In genomic region chr1:19011832-19012231, GRCh38 we compare ENCODE assay signal across 11 cellular contexts. TPM values are rescaled to one million over a fixed set of nuclear protein-coding genes. Genes with fewer than 3 reads are reported as not detected.
DNase-seq lines count a peak whose midpoint lies in the region; ATAC-seq, FAIRE-seq and TF ChIP-seq lines count a peak whose summit lies in the region.
"Had no signal": no experiment of that assay in that cellular context is flagged by ENCODE, and none has a peak within 500 bp of the region (broad histone marks: within the 10 kb centered on the region; RNA-seq: fewer than 3 reads in every experiment).

No MANE protein-coding gene starts in this region.

- no peak for TF ChIP-seq RAD21 in SK-N-SH (IDR thresholded peaks at IDR 0.05; ENCODE audit: low read length)

- H3K23me2 ChIP-seq in H9 (ENCODE audit: insufficient read length, low read depth, low read length, poor library complexity, severe bottlenecking) = no peaks in the 10 kb centered on the region

- H4K20me1 ChIP-seq in H9 (ENCODE audit: control insufficient read depth, insufficient read depth, insufficient read length) = peaks cover 2% of the 10 kb centered on the region
- no peaks in the 10 kb centered on the region for H4K20me1 ChIP-seq in SK-N-SH (ENCODE audit: insufficient read depth)

- H4K8ac ChIP-seq in H9 (replicated peaks; ENCODE audit: insufficient read length, low read depth, low read length) = no peak overlapping the region

- ATAC-seq in gastroesophageal sphincter (no peak), HG02759 (IDR thresholded peaks at IDR 0.05; ENCODE audit: unreplicated experiment) (no peak)

- H3K79me1 ChIP-seq in H9 (ENCODE audit: insufficient read depth, low read depth, low read length, poor library complexity, severe bottlenecking) = no peaks in the 10 kb centered on the region

- no peak for TF ChIP-seq POLR2A in gastroesophageal sphincter (IDR thresholded peaks at IDR 0.05)

- POLR2A ChIA-PET in SK-N-SH (lab: Yijun Ruan, JAX) = no interaction called here

- H3K23ac ChIP-seq in H9 (ENCODE audit: insufficient read length, low read depth, low read length) = no peak overlapping the region

- H3K9me3 Mint-ChIP-seq in H9 (no peaks in the 10 kb centered on the region), immature natural killer cell (no peaks in the 10 kb centered on the region)
- H3K9me3 Mint-ChIP-seq: activated B cell treated with CpG ODN at 0.5 μM for 24 hours had no signal

- peak overlapping the region in 1 of 3 experiments; percentile 20; a peak in 1 of 7 replicates for H3K27ac Mint-ChIP-seq in H9
- no peak overlapping the region for H3K27ac Mint-ChIP-seq in immature natural killer cell
- H3K27ac Mint-ChIP-seq: activated B cell treated with CpG ODN at 0.5 μM for 24 hours had no signal

- H3K9ac ChIP-seq in H9 (ENCODE audit: extremely low read depth, insufficient read length, low read length) = no peak overlapping the region
- H3K9ac ChIP-seq in SK-N-SH = no peak overlapping the region

- no peak overlapping the region for H3K27ac ChIP-seq in H9 (ENCODE audit: insufficient read length, low read depth, low read length)
- peak overlapping the region; percentile 48 to 82 for H3K27ac ChIP-seq in SK-N-SH (ENCODE audit: low read depth in 2 of 2, low read length in 1 of 2)
- peak overlapping the region; percentile 10 to 91 (median 82) for H3K27ac ChIP-seq in gastroesophageal sphincter
- H3K27ac ChIP-seq in small intestine (ENCODE audit: low read depth in 1 of 2, low read length in 1 of 2) = peak overlapping the region; percentile 6 to 60
- H3K27ac ChIP-seq: left ventricle myocardium inferior had no signal

- H3T11ph ChIP-seq in H9 (ENCODE audit: low read length) = no peak overlapping the region

- TF ChIP-seq EP300 in SK-N-SH (IDR thresholded peaks at IDR 0.05; ENCODE audit: borderline replicate concordance in 1 of 2, low read depth in 1 of 2, low read length in 1 of 2) = no peak
- TF ChIP-seq EP300 in gastroesophageal sphincter (IDR thresholded peaks at IDR 0.05) = no peak

- H3K36me3 ChIP-seq in SK-N-SH (replicated peaks in 1 of 2; ENCODE audit: control insufficient read depth in 1 of 2, insufficient read depth in 2 of 2, low read length in 1 of 2) = no peaks in the 10 kb centered on the region
- H3K36me3 ChIP-seq in gastroesophageal sphincter = no peaks in the 10 kb centered on the region
- H3K36me3 ChIP-seq in small intestine (ENCODE audit: control insufficient read depth in 2 of 2, insufficient read depth in 2 of 2, low read length in 2 of 2) = no peaks in the 10 kb centered on the region
- H3K36me3 ChIP-seq: left ventricle myocardium inferior had no signal

- no peak overlapping the region for H3K4ac ChIP-seq in H9 (ENCODE audit: low read depth, low read length)

- peak overlapping the region; percentile 21; the same call in 1 of the 2 replicates for H3K14ac ChIP-seq in H9 (ENCODE audit: insufficient read depth, low read length)

- H3K4me1 Mint-ChIP-seq in H9 = peaks cover 31 to 35% of the 10 kb centered on the region in 2 experiments
- peaks cover 9 to 12% of the 10 kb centered on the region in 2 donors for H3K4me1 Mint-ChIP-seq in immature natural killer cell

- H2BK15ac ChIP-seq in H9 (ENCODE audit: low read depth, low read length) = no peak overlapping the region; the same call in 1 of the 2 replicates

- TF ChIP-seq CTCF in H9 (conservative IDR thresholded peaks at IDR 0.05) (no peak), SK-N-SH (IDR thresholded peaks at IDR 0.05) (no peak), gastroesophageal sphincter (IDR thresholded peaks at IDR 0.05) (no peak)

- CTCF ChIA-PET in SK-N-SH (lab: Yijun Ruan, JAX) = interaction anchor here (1.2 to 1.4 kb wide), 3 partner anchors 22 to 99 kb away, joined by 4 read pairs; no protein-coding TSS in a partner anchor

- H3K27me3 Mint-ChIP-seq in H9 (ENCODE audit: low read depth) = peaks cover 10% of the 10 kb centered on the region
- peaks cover 3 to 5% (median 4%) of the 10 kb centered on the region in 3 donors for H3K27me3 Mint-ChIP-seq in immature natural killer cell (ENCODE audit: low read depth in 3 of 3)

- WGBS in H9 (ENCODE audit: extremely low coverage, insufficient read length, low lambda C conversion rate) = no CpG with 5 or more reads among the region's 6 CpGs
- 56% methylated on average over 6 of the region's 6 CpGs for WGBS in SK-N-SH (ENCODE audit: low lambda C conversion rate)
- WGBS in gastroesophageal sphincter (ENCODE audit: low coverage in 1 of 2), 2 donors = 61 to 78% methylated on average over 5 of the region's 6 CpGs
- 61 to 73% (median 71%) methylated on average over 6 of the region's 6 CpGs for WGBS in small intestine, 3 donors

- no peak overlapping the region for H4K91ac ChIP-seq in H9 (ENCODE audit: insufficient read length, low read depth, low read length)

- no peak overlapping the region for H3K4me3 Mint-ChIP-seq in H9
- no peak overlapping the region for H3K4me3 Mint-ChIP-seq in immature natural killer cell
- H3K4me3 Mint-ChIP-seq: activated B cell treated with CpG ODN at 0.5 μM for 24 hours had no signal

- no peak overlapping the region for H2BK5ac ChIP-seq in H9 (ENCODE audit: insufficient read length, low read length)

- H2AFZ ChIP-seq in H9 (ENCODE audit: low read length) (no peak overlapping the region), SK-N-SH (ENCODE audit: low read depth) (no peak overlapping the region)

- no peak overlapping the region for H2BK12ac ChIP-seq in H9 (ENCODE audit: insufficient read length, low read depth, low read length)

- H3K79me2 ChIP-seq in H9 (ENCODE audit: insufficient read depth, low read length) (no peaks in the 10 kb centered on the region), SK-N-SH (ENCODE audit: insufficient read depth) (no peaks in the 10 kb centered on the region)

- no peak overlapping the region for H3K56ac ChIP-seq in H9 (ENCODE audit: insufficient read length, low read depth, low read length)

- no peak overlapping the region for H3K4me2 ChIP-seq in H9 (ENCODE audit: insufficient read depth, insufficient read length, low read length)
- H3K4me2 ChIP-seq in SK-N-SH = peak overlapping the region; percentile 43; the same call in 1 of the 2 replicates

- FAIRE-seq in small intestine (lab: Jason Lieb, UNC) = no peak

- H2BK120ac ChIP-seq in H9 (ENCODE audit: low read depth, low read length, poor library complexity, severe bottlenecking) = no peak overlapping the region

- no peak overlapping the region for H3K18ac ChIP-seq in H9 (ENCODE audit: insufficient read length, low read depth, low read length)

- no peak overlapping the region for H2AK5ac ChIP-seq in H9 (ENCODE audit: insufficient read length, low read length)

- no peak overlapping the region for H4K5ac ChIP-seq in H9 (ENCODE audit: insufficient read length, low read depth, low read length)

- peaks cover 19% of the 10 kb centered on the region for H3F3A ChIP-seq in SK-N-SH (replicated peaks; ENCODE audit: insufficient read depth)

- H3K36me3 Mint-ChIP-seq in H9 (ENCODE audit: insufficient read depth in 1 of 3, low read depth in 3 of 3) (no peaks in the 10 kb centered on the region), immature natural killer cell (no peaks in the 10 kb centered on the region)

- no peaks in the 10 kb centered on the region for H3K9me2 ChIP-seq in SK-N-SH

- DNase-seq in H9 (no peak), SK-N-SH (no peak), small intestine (no peak), NCI-H345 (lab: John Stamatoyannopoulos, UW) (no peak), SW 1271 (lab: John Stamatoyannopoulos, UW) (no peak), immature natural killer cell (no peak)
- DNase-seq: activated B cell treated with CpG ODN at 0.5 μM for 24 hours, DMS79, left ventricle myocardium inferior had no signal

- no peak overlapping the region for H2BK20ac ChIP-seq in H9 (ENCODE audit: low read depth, low read length, poor library complexity, severe bottlenecking)

- H3K27me3 ChIP-seq in H9 (ENCODE audit: insufficient read depth, low read length) (no peaks in the 10 kb centered on the region), SK-N-SH (ENCODE audit: insufficient read depth) (no peaks in the 10 kb centered on the region), gastroesophageal sphincter (no peaks in the 10 kb centered on the region), small intestine (ENCODE audit: control insufficient read depth in 2 of 2, insufficient read depth in 2 of 2, low read length in 2 of 2) (no peaks in the 10 kb centered on the region)

- peaks cover 4% of the 10 kb centered on the region; the same call in 1 of the 2 replicates for H3K4me1 ChIP-seq in H9 (ENCODE audit: insufficient read depth, low read length)
- H3K4me1 ChIP-seq in SK-N-SH (ENCODE audit: control insufficient read depth in 1 of 2, insufficient read depth in 2 of 2, low read depth in 1 of 2, low read length in 1 of 2) = peaks cover 27 to 41% of the 10 kb centered on the region in 2 experiments; a peak in 3 of 4 replicates
- H3K4me1 ChIP-seq in gastroesophageal sphincter = peaks cover 0 to 29% (median 15%) of the 10 kb centered on the region in 3 donors
- H3K4me1 ChIP-seq in small intestine (ENCODE audit: control insufficient read depth in 2 of 2, insufficient read depth in 1 of 2, low read depth in 1 of 2, low read length in 1 of 2) = peaks cover 5 to 9% of the 10 kb centered on the region in 2 donors

- H3K4me3 ChIP-seq in SK-N-SH (ENCODE audit: low read depth in 2 of 2, low read length in 1 of 2) = no peak overlapping the region
- H3K4me3 ChIP-seq in gastroesophageal sphincter = no peak overlapping the region
- no peak overlapping the region for H3K4me3 ChIP-seq in small intestine (ENCODE audit: low read depth in 1 of 2, low read length in 2 of 2)
- H3K4me3 ChIP-seq: left ventricle myocardium inferior had no signal

- H3K9me3 ChIP-seq in H9 (ENCODE audit: control insufficient read depth, low read depth, low read length) (no peaks in the 10 kb centered on the region), SK-N-SH (no peaks in the 10 kb centered on the region), gastroesophageal sphincter (no peaks in the 10 kb centered on the region), small intestine (ENCODE audit: control insufficient read depth, low read depth) (no peaks in the 10 kb centered on the region)
- H3K9me3 ChIP-seq: left ventricle myocardium inferior had no signal

TF ChIP-seq in SK-N-SH, 30 proteins besides CTCF, POLR2A, EP300 and RAD21 (continues in another document):
- no peak for TF ChIP-seq FOSL2 (IDR thresholded peaks at IDR 0.05; ENCODE audit: borderline replicate concordance, low read depth)
- TF ChIP-seq MEF2A (IDR thresholded peaks at IDR 0.05; ENCODE audit: borderline replicate concordance, low read depth) = no peak

RNA-seq across cellular contexts. Expression of gene IFFO2, which starts 55.4 kb away (rescaled TPM):
- total RNA-seq in H9 (2021) = 3.6 and 6.1 TPM in 2 replicates
- 10.5 TPM in 2 replicates for polyA plus RNA-seq in SK-N-SH (2012; rRNA removed)
- 8.2 and 9.1 TPM in 2 replicates for polyA plus RNA-seq in SK-N-SH (2012; cell fraction: cytosol; rRNA removed)
- polyA plus RNA-seq in SK-N-SH (2012; cell fraction: nucleus; rRNA removed) = 18.5 and 29.7 TPM in 2 replicates
- 10 to 100 TPM in 3 of 4 donors, 1 to 10 TPM in 1; 9.3 to 18.4 (median 12.7) TPM for total RNA-seq in gastroesophageal sphincter
- 1 to 10 TPM in 2 of 3 donors, under 1 TPM in 1; 0.22 to 3.5 (median 1.4) TPM for polyA plus RNA-seq in small intestine
- polyA plus RNA-seq in immature natural killer cell = 1 to 10 TPM; 1.9 to 3.9 (median 3.2) TPM
